In genomic region chr3:9399746-9400145, GRCh38 we compare ENCODE assay signal across 8 cellular contexts. TPM values are rescaled to one million over a fixed set of nuclear protein-coding genes. Genes with fewer than 3 reads are reported as not detected.
DNase-seq lines count a peak whose midpoint lies in the region; FAIRE-seq lines count a peak whose summit lies in the region.

No MANE protein-coding gene starts in this region.

- H3K4me3 ChIP-seq in Jurkat, Clone E6-1 (ENCODE audit: low read length), result peak overlapping the region; percentile 88; the same call in 1 of the 2 replicates
- peak overlapping the region; percentile 85 for H3K4me3 ChIP-seq in skeletal muscle satellite cell (ENCODE audit: low read length)

- FAIRE-seq in RCC 7860 (lab: Jason Lieb, UNC), result peak; percentile 49

- H3K9ac ChIP-seq in skeletal muscle satellite cell (ENCODE audit: low read depth, low read length), result peak overlapping the region; percentile 98

- no peaks in the 10 kb centered on the region for H3K9me3 ChIP-seq in skeletal muscle satellite cell (replicated peaks; ENCODE audit: low read length)

- H3K36me3 ChIP-seq in skeletal muscle satellite cell (ENCODE audit: insufficient read depth, low read length), result peaks cover 9% of the 10 kb centered on the region

- H3K27me3 ChIP-seq in skeletal muscle satellite cell (ENCODE audit: control insufficient read depth, insufficient read depth, low read length), result no peaks in the 10 kb centered on the region

- H3K4me1 ChIP-seq in skeletal muscle satellite cell (ENCODE audit: control insufficient read depth, insufficient read depth, low read length), result peaks cover 50% of the 10 kb centered on the region

- peak overlapping the region; percentile 86 for H3K4me2 ChIP-seq in skeletal muscle satellite cell (ENCODE audit: low read length)

- peak; percentile 59 for DNase-seq in DMS114 treated with DMSO at 0.1 percent for 48 hours (lab: John Stamatoyannopoulos, UW; ENCODE audit: unreplicated experiment)
- no peak for DNase-seq in Jurkat, Clone E6-1 (ENCODE audit: low read depth, low spot score)
- DNase-seq in RCC 7860 (ENCODE audit: low spot score), result peak; percentile 81
- DNase-seq in cerebellar cortex (ENCODE audit: low spot score), result peak; percentile 76
- peak; percentile 96 for DNase-seq in iris pigment epithelial cell (ENCODE audit: low read depth)
- DNase-seq in NK-92 (lab: John Stamatoyannopoulos, UW; ENCODE audit: unreplicated experiment), result no peak
- DNase-seq in GF-D8 (lab: John Stamatoyannopoulos, UW), result no peak

RNA-seq across cellular contexts. Expression of gene SETD5, which starts 2.3 kb away (rescaled TPM):
- polyA plus RNA-seq in Jurkat, Clone E6-1 (2012; ENCODE audit: insufficient read depth, insufficient read length), result 88.3 TPM
- total RNA-seq in skeletal muscle satellite cell (2012; rRNA removed), result 66.2 and 70.0 TPM in 2 replicates

RNA-seq across cellular contexts. Expression of gene THUMPD3, which starts 36.9 kb away (rescaled TPM):
- polyA plus RNA-seq in Jurkat, Clone E6-1 (2012; ENCODE audit: insufficient read depth, insufficient read length), result 110 TPM
- 47.6 and 54.8 TPM in 2 replicates for total RNA-seq in skeletal muscle satellite cell (2012; rRNA removed)

Comparison
In these comparisons a context has a peak if more than half of its experiments do, and no peak if none do; other contexts are left out.
1. DNase-seq: peak in DMS114 treated with DMSO at 0.1 percent for 48 hours (single experiment), RCC 7860 (single experiment), cerebellar cortex (single experiment) and iris pigment epithelial cell (single experiment); none in Jurkat, Clone E6-1 (single experiment), NK-92 (single experiment) and GF-D8 (single experiment).